ENCODE assay signal across 32 cellular contexts in the genomic region with DNA sequence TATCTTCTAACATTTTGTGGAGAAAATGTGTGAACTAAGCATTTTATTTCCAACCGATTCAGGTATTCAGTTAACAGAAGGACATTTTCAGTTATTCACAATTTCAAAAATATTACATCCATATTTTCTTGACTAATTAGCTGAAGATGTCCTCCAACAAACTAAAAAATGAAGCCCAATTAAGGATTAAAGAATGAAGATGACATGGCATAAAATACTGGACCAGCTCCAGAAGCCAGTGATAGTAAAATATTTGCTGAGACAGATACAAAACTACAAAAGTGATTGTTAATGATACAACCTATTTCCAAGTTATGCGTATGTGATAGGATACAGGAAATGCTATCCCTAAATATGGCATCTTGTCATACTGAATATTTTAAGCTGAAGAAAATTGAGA. TPM values are rescaled to one million over a fixed set of nuclear protein-coding genes. Genes with fewer than 3 reads are reported as not detected.
"Had no signal": no experiment of that assay in that cellular context is flagged by ENCODE, and none has a peak within 500 bp of the region (broad histone marks: within the 10 kb centered on the region; RNA-seq: fewer than 3 reads in every experiment).

No MANE protein-coding gene starts in this region.

- H3K27me3 ChIP-seq: adrenal gland, ascending aorta, body of pancreas, brain microvascular endothelial cell, breast epithelium, cardiac muscle cell had no signal

- H3K4me1 ChIP-seq: adrenal gland, ascending aorta, body of pancreas, breast epithelium had no signal

- H3K36me3 ChIP-seq: adrenal gland, ascending aorta, brain microvascular endothelial cell, breast epithelium, cardiac muscle cell had no signal

- H3K4me3 ChIP-seq: adrenal gland, ascending aorta, body of pancreas, breast epithelium, cardiac muscle cell had no signal

- H3K9me3 ChIP-seq: adrenal gland, ascending aorta, body of pancreas, breast epithelium had no signal

- ATAC-seq: activated naive CD4-positive, alpha-beta T cell treated with anti-CD3 and anti-CD28 coated beads, Interleukin-2, amount 50 U/mL, for 72 hours; activated naive CD8-positive, alpha-beta T cell treated with anti-CD3 and anti-CD28 coated beads, Interleukin-2, amount 50 U/mL, for 24 hours; activated T-cell treated with anti-CD3 and anti-CD28 coated beads, Interleukin-2, amount 50 U/mL, for 4 hours; activated T-cell treated with anti-CD3 and anti-CD28 coated beads, Interleukin-2, amount 50 U/mL, for 72 hours; activated T-helper 17 cell treated with anti-CD3 and anti-CD28 coated beads, Interleukin-2, amount 50 U/mL, for 72 hours; body of pancreas had no signal

- DNase-seq: activated effector memory CD4-positive, alpha-beta T cell treated with anti-CD3 and anti-CD28 coated beads, Interleukin-2, amount 50 U/mL, for 16 hours; activated effector memory CD4-positive, alpha-beta T cell treated with Interleukin-2 at 50 U/mL for 16 hours; activated gamma-delta T cell; activated gamma-delta T cell treated with Interleukin-2 at 50 U/mL for 16 hours; activated naive CD4-positive, alpha-beta T cell; activated naive CD4-positive, alpha-beta T cell treated with anti-CD3 and anti-CD28 coated beads for 36 hours; activated naive CD4-positive, alpha-beta T cell treated with anti-CD3 and anti-CD28 coated beads, Interleukin-2, amount 10 ng/mL, durations not matched to agents 7 days and 5 days; activated naive CD4-positive, alpha-beta T cell treated with anti-CD3 and anti-CD28 coated beads, Interleukin-2, amount 50 U/mL, for 16 hours; activated naive CD4-positive, alpha-beta T cell treated with Interleukin-2 at 50 U/mL for 16 hours; activated naive CD8-positive, alpha-beta T cell treated with anti-CD3 and anti-CD28 coated beads for 36 hours; activated naive CD8-positive, alpha-beta T cell treated with anti-CD3 and anti-CD28 coated beads, Interleukin-2, amount 10 ng/mL, durations not matched to agents 7 days and 5 days; activated naive CD8-positive, alpha-beta T cell treated with anti-CD3 and anti-CD28 coated beads, Interleukin-2, amount 50 U/mL, for 24 hours; activated T-cell treated with anti-CD3 and anti-CD28 coated beads, Interleukin-2, amount 50 U/mL, for 1 hour; activated T-cell treated with anti-CD3 and anti-CD28 coated beads, Interleukin-2, amount 50 U/mL, for 24 hours; activated T-cell treated with anti-CD3 and anti-CD28 coated beads, Interleukin-2, amount 50 U/mL, for 4 hours; activated T-cell treated with anti-CD3 and anti-CD28 coated beads, Interleukin-2, amount 50 U/mL, for 48 hours; activated T-cell treated with anti-CD3 and anti-CD28 coated beads, Interleukin-2, amount 50 U/mL, for 72 hours; adrenal gland; amniotic stem cell; anterior cingulate cortex; aorta; body of pancreas; brain microvascular endothelial cell; caudate nucleus; central memory CD4-positive, alpha-beta T cell; cerebellar nuclear complex had no signal

- H3K27ac ChIP-seq: adrenal gland, ascending aorta, body of pancreas, brain microvascular endothelial cell, breast epithelium, cardiac muscle cell had no signal

- FAIRE-seq: astrocyte had no signal

RNA-seq across cellular contexts. Expression of gene PMP22, which starts 48.6 kb away (rescaled TPM):
- total RNA-seq: activated T-cell treated with anti-CD3 and anti-CD28 coated beads, Interleukin-2, amount 50 U/mL, for 72 hours; activated T-helper 17 cell treated with anti-CD3 and anti-CD28 coated beads, Interleukin-2, amount 50 U/mL, for 72 hours had no signal
